In the genomic region with DNA sequence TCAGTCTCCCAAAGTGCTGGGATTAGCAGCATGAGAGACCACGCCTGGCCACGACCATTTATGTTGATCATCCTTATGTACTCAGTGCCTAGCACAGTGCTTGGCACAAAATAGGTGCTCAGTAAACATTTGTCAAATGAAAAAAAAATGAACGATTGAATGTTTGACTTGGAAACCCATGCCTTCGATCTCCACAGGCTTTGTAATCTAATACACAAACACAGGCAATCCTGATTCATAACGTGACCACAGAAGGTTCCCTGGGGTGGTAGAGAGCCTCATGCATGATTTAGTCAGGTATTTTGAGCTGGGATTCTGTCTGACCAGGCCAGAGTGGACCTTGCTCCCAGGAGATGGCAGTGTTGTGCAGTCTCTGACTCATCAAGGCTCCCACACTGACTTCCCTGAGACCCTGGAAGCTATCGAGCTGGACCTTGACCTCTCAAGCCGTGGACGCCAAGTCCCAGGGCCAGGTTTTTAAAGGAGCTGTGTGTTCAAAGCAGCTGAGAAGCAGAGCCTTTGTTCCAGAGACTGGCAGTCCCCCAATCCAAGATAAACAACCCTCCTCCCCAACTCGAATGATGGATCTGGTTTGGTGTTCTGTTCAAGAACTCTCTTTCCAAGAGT, we compare ENCODE assay signal across 10 cellular contexts.
DNase-seq lines count a peak whose midpoint lies in the region; ATAC-seq lines count a peak whose summit lies in the region.
"Had no signal": no experiment of that assay in that cellular context is flagged by ENCODE, and none has a peak within 500 bp of the region (broad histone marks: within the 10 kb centered on the region; RNA-seq: fewer than 3 reads in every experiment).

No MANE protein-coding gene starts in this region.

- ATAC-seq in HG02571 (IDR thresholded peaks at IDR 0.05; ENCODE audit: unreplicated experiment) (peak; percentile 71), HG03457 (IDR thresholded peaks at IDR 0.05; ENCODE audit: unreplicated experiment) (no peak)
- peak; percentile 59 for ATAC-seq in stimulated activated memory B cell treated with anti-CD40 and anti-IgM and Interleukin-4, amounts not matched to agents 10 μg/mL and 1 μg/mL and 100 μg/mL, for 72 hours

- peaks cover 8% of the 10 kb centered on the region for H3K36me3 Mint-ChIP-seq in stimulated activated memory B cell treated with anti-CD40 and anti-IgM and Interleukin-4, amounts not matched to agents 10 μg/mL and 1 μg/mL and 100 μg/mL, for 72 hours

- DNase-seq in NCI-H1092 treated with DMSO at 0.1 percent for 48 hours (lab: John Stamatoyannopoulos, UW), result peak; percentile 31
- no peak for DNase-seq in NCI-H1092 (lab: John Stamatoyannopoulos, UW)
- peak; percentile 69 to 88 for DNase-seq in NCI-H446 (lab: John Stamatoyannopoulos, UW)
- DNase-seq in brain pericyte (ENCODE audit: low read depth, low spot score), result peak; percentile 89
- peak; percentile 92 for DNase-seq in islet precursor cell

- H3K9me3 Mint-ChIP-seq in stimulated activated memory B cell treated with anti-CD40 and anti-IgM and Interleukin-4, amounts not matched to agents 10 μg/mL and 1 μg/mL and 100 μg/mL, for 72 hours, result no peaks in the 10 kb centered on the region
- H3K9me3 Mint-ChIP-seq: activated naive CD4-positive, alpha-beta T cell treated with anti-CD3 and anti-CD28 coated beads, Interleukin-2, amount 50 U/mL, for 24 hours had no signal

- H3K27me3 Mint-ChIP-seq in stimulated activated memory B cell treated with anti-CD40 and anti-IgM and Interleukin-4, amounts not matched to agents 10 μg/mL and 1 μg/mL and 100 μg/mL, for 72 hours, result no peaks in the 10 kb centered on the region
- H3K27me3 Mint-ChIP-seq: activated naive CD4-positive, alpha-beta T cell treated with anti-CD3 and anti-CD28 coated beads, Interleukin-2, amount 50 U/mL, for 24 hours; B cell had no signal

- H3K27ac Mint-ChIP-seq in stimulated activated memory B cell treated with anti-CD40 and anti-IgM and Interleukin-4, amounts not matched to agents 10 μg/mL and 1 μg/mL and 100 μg/mL, for 72 hours, result no peak overlapping the region
- H3K27ac Mint-ChIP-seq: activated naive CD4-positive, alpha-beta T cell treated with anti-CD3 and anti-CD28 coated beads, Interleukin-2, amount 50 U/mL, for 24 hours; B cell had no signal

- no peak overlapping the region for H3K4me3 Mint-ChIP-seq in stimulated activated memory B cell treated with anti-CD40 and anti-IgM and Interleukin-4, amounts not matched to agents 10 μg/mL and 1 μg/mL and 100 μg/mL, for 72 hours
- H3K4me3 Mint-ChIP-seq: activated naive CD4-positive, alpha-beta T cell treated with anti-CD3 and anti-CD28 coated beads, Interleukin-2, amount 50 U/mL, for 24 hours; B cell had no signal

- H3K4me1 Mint-ChIP-seq in stimulated activated memory B cell treated with anti-CD40 and anti-IgM and Interleukin-4, amounts not matched to agents 10 μg/mL and 1 μg/mL and 100 μg/mL, for 72 hours, result no peaks in the 10 kb centered on the region
- H3K4me1 Mint-ChIP-seq: activated naive CD4-positive, alpha-beta T cell treated with anti-CD3 and anti-CD28 coated beads, Interleukin-2, amount 50 U/mL, for 24 hours; B cell had no signal
